Comparison of ENCODE assay signal across 8 cellular contexts in the genomic region with DNA sequence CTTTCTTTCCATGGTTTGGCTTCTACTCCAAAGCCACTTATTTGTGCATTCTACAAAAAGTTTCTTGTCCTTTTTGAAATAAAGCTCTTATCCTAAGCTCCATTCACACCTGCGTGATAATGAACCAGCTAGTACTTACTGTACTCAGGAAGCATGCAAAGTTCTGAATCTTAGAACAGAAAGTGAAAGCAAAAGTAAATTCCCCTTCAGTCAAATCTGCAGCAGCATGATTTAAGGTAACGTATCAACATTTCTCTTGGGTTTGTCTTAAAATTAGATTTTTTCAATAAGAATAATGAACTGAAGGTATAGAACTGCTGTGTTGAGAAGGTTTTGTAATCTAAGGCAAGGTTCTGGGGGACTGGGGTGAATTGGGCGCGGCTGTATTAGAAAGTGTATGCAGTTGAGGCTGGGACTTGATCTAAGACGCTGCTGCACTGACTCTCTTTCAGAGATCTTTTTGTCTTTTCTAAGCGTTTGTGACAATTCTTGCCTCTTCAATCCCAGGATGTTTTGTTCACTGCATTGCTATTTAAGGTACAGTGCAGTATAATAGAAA. TPM values are rescaled to one million over a fixed set of nuclear protein-coding genes. Genes with fewer than 3 reads are reported as not detected.
A peak's percentile ranks its signal among the peaks of the same experiment; 100 is the strongest.
DNase-seq lines count a peak whose midpoint lies in the region; ATAC-seq, FAIRE-seq and TF ChIP-seq lines count a peak whose summit lies in the region.

A gene with protein sequence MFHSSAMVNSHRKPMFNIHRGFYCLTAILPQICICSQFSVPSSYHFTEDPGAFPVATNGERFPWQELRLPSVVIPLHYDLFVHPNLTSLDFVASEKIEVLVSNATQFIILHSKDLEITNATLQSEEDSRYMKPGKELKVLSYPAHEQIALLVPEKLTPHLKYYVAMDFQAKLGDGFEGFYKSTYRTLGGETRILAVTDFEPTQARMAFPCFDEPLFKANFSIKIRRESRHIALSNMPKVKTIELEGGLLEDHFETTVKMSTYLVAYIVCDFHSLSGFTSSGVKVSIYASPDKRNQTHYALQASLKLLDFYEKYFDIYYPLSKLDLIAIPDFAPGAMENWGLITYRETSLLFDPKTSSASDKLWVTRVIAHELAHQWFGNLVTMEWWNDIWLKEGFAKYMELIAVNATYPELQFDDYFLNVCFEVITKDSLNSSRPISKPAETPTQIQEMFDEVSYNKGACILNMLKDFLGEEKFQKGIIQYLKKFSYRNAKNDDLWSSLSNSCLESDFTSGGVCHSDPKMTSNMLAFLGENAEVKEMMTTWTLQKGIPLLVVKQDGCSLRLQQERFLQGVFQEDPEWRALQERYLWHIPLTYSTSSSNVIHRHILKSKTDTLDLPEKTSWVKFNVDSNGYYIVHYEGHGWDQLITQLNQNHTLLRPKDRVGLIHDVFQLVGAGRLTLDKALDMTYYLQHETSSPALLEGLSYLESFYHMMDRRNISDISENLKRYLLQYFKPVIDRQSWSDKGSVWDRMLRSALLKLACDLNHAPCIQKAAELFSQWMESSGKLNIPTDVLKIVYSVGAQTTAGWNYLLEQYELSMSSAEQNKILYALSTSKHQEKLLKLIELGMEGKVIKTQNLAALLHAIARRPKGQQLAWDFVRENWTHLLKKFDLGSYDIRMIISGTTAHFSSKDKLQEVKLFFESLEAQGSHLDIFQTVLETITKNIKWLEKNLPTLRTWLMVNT (plus strand): TSS at position 209 of the 559 bp plus-strand sequence. CDS start 3,186 bp downstream, outside the sequence.

- H3K27me3 Mint-ChIP-seq in astrocyte (ENCODE audit: low read depth, unreplicated experiment), result no peaks in the 10 kb centered on the region

- H3K4me1 ChIP-seq in astrocyte (ENCODE audit: insufficient read depth, low read length), result peaks cover 23% of the 10 kb centered on the region
- H3K4me1 ChIP-seq in spleen, result peaks cover 33 to 80% (median 60%) of the 10 kb centered on the region in 6 donors

- 0 to 3% (median 1%) methylated on average over 6 of the region's 6 CpGs for WGBS in spleen, 5 donors

- DNase-seq in AG04449 (ENCODE audit: low read depth, low spot score), result no peak
- DNase-seq in NCI-H748 (lab: John Stamatoyannopoulos, UW; ENCODE audit: unreplicated experiment), result peak; percentile 44
- DNase-seq in astrocyte (ENCODE audit: low read depth), result peak; percentile 56
- peak; percentile 79 for DNase-seq in inferior parietal cortex (ENCODE audit: extremely low spot score)
- no peak for DNase-seq in spleen
- no peak for DNase-seq in SK-N-DZ (ENCODE audit: low spot score)

- CTCF ChIA-PET in AG04449 (lab: Yijun Ruan, JAX), result interaction anchor here (0.9 to 3.7 kb wide), 6 partner anchors 8 to 658 kb away, joined by 3 to 33 read pairs (median 4); no protein-coding TSS in a partner anchor

- H3K4me3 ChIP-seq in AG04449 (ENCODE audit: low read depth, low read length) (peak within 1 kb of the TSS; percentile 50), astrocyte (ENCODE audit: insufficient read depth, low read depth, low read length) (peak within 1 kb of the TSS; percentile 70), spleen (peak within 1 kb of the TSS; percentile 60 to 88 (median 76))

- POLR2A ChIA-PET in AG04449 (lab: Yijun Ruan, JAX), result no interaction called here

- no peaks in the 10 kb centered on the region for H3K79me2 ChIP-seq in astrocyte (ENCODE audit: insufficient read depth, low read length)

- peak in 1 of 3 donors; percentile 25 for TF ChIP-seq POLR2A in spleen (IDR thresholded peaks at IDR 0.05)

- H3K27ac ChIP-seq in astrocyte (ENCODE audit: low read depth, low read length) (peak within 1 kb of the TSS; percentile 43), spleen (peak within 1 kb of the TSS; percentile 58 to 90 (median 87))

- no peak for TF ChIP-seq CTCF in AG04449 (IDR thresholded peaks at IDR 0.05; ENCODE audit: insufficient read depth, low read length, missing control alignments)
- no peak for TF ChIP-seq CTCF in astrocyte (IDR thresholded peaks at IDR 0.05; ENCODE audit: insufficient read depth, low read depth, low read length)
- no peak for TF ChIP-seq CTCF in spleen (IDR thresholded peaks at IDR 0.05 in 8 of 11, conservative IDR thresholded peaks at IDR 0.05 in 3 of 11)

- H3K4me2 ChIP-seq in astrocyte (ENCODE audit: low read length), result peak within 1 kb of the TSS; percentile 91

- H3K27me3 ChIP-seq in astrocyte (ENCODE audit: insufficient read depth, low read length) (no peaks in the 10 kb centered on the region), spleen (replicated peaks in 1 of 7) (no peaks in the 10 kb centered on the region)

- peak; percentile 62 for ATAC-seq in GM18502 (IDR thresholded peaks at IDR 0.05; ENCODE audit: poor library complexity, unreplicated experiment)
- ATAC-seq in HG02885 (IDR thresholded peaks at IDR 0.05; ENCODE audit: poor library complexity, unreplicated experiment), result peak; percentile 58

- H3K9me3 ChIP-seq in astrocyte (ENCODE audit: insufficient read depth, low read depth, low read length) (no peaks in the 10 kb centered on the region), spleen (no peaks in the 10 kb centered on the region)

- H3K36me3 Mint-ChIP-seq in astrocyte (ENCODE audit: low read depth, unreplicated experiment), result peaks cover 2% of the 10 kb centered on the region

- H3K27ac Mint-ChIP-seq in astrocyte (ENCODE audit: unreplicated experiment), result peak within 1 kb of the TSS; percentile 85

- no peaks in the 10 kb centered on the region for H3K9me3 Mint-ChIP-seq in astrocyte (ENCODE audit: unreplicated experiment)

- H3K4me1 Mint-ChIP-seq in astrocyte (ENCODE audit: low read depth, unreplicated experiment), result peaks cover 19% of the 10 kb centered on the region

- H3K36me3 ChIP-seq in astrocyte (ENCODE audit: insufficient read depth, low read length) (no peaks in the 10 kb centered on the region), spleen (peaks cover 0 to 26% (median 6%) of the 10 kb centered on the region in 6 donors)

- peak within 1 kb of the TSS; percentile 73 for H3K9ac ChIP-seq in astrocyte (ENCODE audit: low read length)

- H3K4me3 Mint-ChIP-seq in astrocyte (ENCODE audit: unreplicated experiment), result peak within 1 kb of the TSS; percentile 85

- H4K20me1 ChIP-seq in astrocyte (ENCODE audit: insufficient read depth, low read length), result no peaks in the 10 kb centered on the region

- FAIRE-seq in astrocyte (lab: Jason Lieb, UNC), result no peak

- intact Hi-C loops in spleen (cut with DNase I; ENCODE audit: low total_unique reads), result no loop called here

- H2AFZ ChIP-seq in astrocyte (ENCODE audit: low read depth, low read length), result peak within 1 kb of the TSS; percentile 85

RNA-seq across cellular contexts. Expression of the gene that starts here (rescaled TPM):
- 2.3 and 2.5 TPM in 2 replicates for total RNA-seq in astrocyte
- total RNA-seq in spleen, result 10 to 100 TPM; 33.2 to 91.8 (median 66.8) TPM
- 10 to 100 TPM; 10.6 to 38.6 (median 14.7) TPM for polyA plus RNA-seq in spleen
- not detected in 2 replicates for polyA plus RNA-seq in SK-N-DZ (2014; cell fraction: cytosol; rRNA removed)
- polyA plus RNA-seq in SK-N-DZ (2014; cell fraction: nucleus; rRNA removed), result not detected in 2 replicates

Comparison
In these comparisons a context has a peak if more than half of its experiments do, and no peak if none do; other contexts are left out.
1. DNase-seq: peak in NCI-H748 (single experiment), astrocyte (single experiment) and inferior parietal cortex (single experiment); none in AG04449 (single experiment), spleen (single experiment) and SK-N-DZ (single experiment).
2. Peak in every context shown above with its lines, with median percentiles within 50 percentile points of each other: H3K4me3 ChIP-seq.